In the genomic region with DNA sequence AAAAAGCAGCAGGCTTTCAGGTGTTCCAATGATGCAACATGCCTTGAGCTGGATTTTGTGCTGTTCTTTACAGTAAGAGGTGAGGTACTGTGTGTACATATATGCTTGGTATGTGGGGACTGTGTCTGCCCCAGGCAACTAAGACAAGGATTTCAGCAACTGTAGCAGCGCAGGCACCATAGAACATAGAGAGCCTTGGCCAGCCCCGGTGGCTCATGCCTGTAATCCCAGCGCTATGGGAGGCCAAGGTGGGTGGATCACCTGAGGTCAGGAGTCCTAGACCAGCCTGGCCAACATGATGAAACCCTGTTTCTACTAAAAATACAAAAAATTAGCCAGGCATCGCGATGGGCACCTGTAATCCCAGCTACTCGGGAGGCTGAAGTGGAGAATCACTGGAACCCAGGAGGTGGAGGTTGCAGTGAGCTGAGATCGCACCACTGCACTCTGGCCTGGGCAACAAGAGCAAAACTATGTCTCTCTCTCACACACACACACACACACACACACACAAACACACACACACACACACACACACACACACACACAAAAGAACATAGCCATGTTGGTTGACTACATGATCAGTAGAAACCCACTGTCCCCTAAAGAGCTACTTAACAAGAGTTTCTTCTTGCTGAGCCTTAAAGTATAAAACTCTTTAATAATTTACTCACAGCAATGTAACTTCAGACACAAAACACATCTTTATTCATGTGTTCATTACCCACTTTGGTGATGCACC, we compare ENCODE assay signal across 8 cellular contexts. TPM values are rescaled to one million over a fixed set of nuclear protein-coding genes. Genes with fewer than 3 reads are reported as not detected.
DNase-seq lines count a peak whose midpoint lies in the region; ATAC-seq, FAIRE-seq and TF ChIP-seq lines count a peak whose summit lies in the region.
"Not testable (repeated sequence)": the region's sequence is repeated elsewhere in the genome, so short reads cannot be mapped to it uniquely, and the experiment has no call there.

No MANE protein-coding gene starts in this region.

- not testable (repeated sequence) for H3K27me3 ChIP-seq in Caco-2 (replicated peaks; ENCODE audit: control insufficient read depth, insufficient read depth, low read length); HepG2 (ENCODE audit: control insufficient read depth in 1 of 2, insufficient read depth in 2 of 2, low read length in 2 of 2)

- H3K4me2 ChIP-seq in HepG2 (ENCODE audit: low read depth, low read length), result peak overlapping the region; percentile 61

- H3K9ac ChIP-seq in SK-N-MC (ENCODE audit: insufficient read length); HepG2 (ENCODE audit: insufficient read depth, low read depth, low read length): not testable (repeated sequence)

- H3K27ac Mint-ChIP-seq in Caco-2 (ENCODE audit: unreplicated experiment), result peak overlapping the region; percentile 82
- H3K27ac Mint-ChIP-seq in nephron, result peak overlapping the region; percentile 60 to 92 (median 63)

- H3K4me1 ChIP-seq in Caco-2 (peaks cover 36% of the 10 kb centered on the region), HepG2 (ENCODE audit: insufficient read depth, low read length) (peaks cover 54% of the 10 kb centered on the region)
- not testable (repeated sequence) for H3K4me1 ChIP-seq in HEK293 (ENCODE audit: control insufficient read depth, insufficient read depth, low read length)

- not testable (repeated sequence) for H3K27ac ChIP-seq in HEK293 (ENCODE audit: extremely low read depth, low read depth, low read length); HepG2 (ENCODE audit: extremely low read length, insufficient read depth, low read length)
- H3K27ac ChIP-seq in SK-N-MC, result peak overlapping the region; percentile 36; the same call in 1 of the 2 replicates
- H3K27ac ChIP-seq in epithelial cell of prostate, result peak overlapping the region; percentile 29

- H3K4me3 ChIP-seq in Caco-2 (ENCODE audit: low read depth, low read length); HEK293 (ENCODE audit: low read depth, low read length); SK-N-MC: not testable (repeated sequence)
- peak overlapping the region in 2 of 3 experiments; percentile 8 to 22; a peak in 3 of 6 replicates for H3K4me3 ChIP-seq in HepG2 (replicated peaks in 1 of 3; ENCODE audit: insufficient read depth in 1 of 3, low read depth in 2 of 3, low read length in 3 of 3)

- H2AFZ ChIP-seq in HepG2 (ENCODE audit: low read length), result peak overlapping the region; percentile 80

- 0% methylated on average over 1 of the region's 7 CpGs for WGBS in HepG2 (ENCODE audit: low lambda C conversion rate)

- TF ChIP-seq CTCF in Caco-2 (IDR thresholded peaks at IDR 0.05; ENCODE audit: insufficient read depth in 1 of 2, low read depth in 1 of 2, low read length in 1 of 2, severe bottlenecking in 1 of 2, unreplicated experiment in 1 of 2); HEK293 (tag by site-specific recombination; IDR thresholded peaks at IDR 0.05); HepG2 (CRISPR knock-in tag; IDR thresholded peaks at IDR 0.05); nephron (IDR thresholded peaks at IDR 0.05; ENCODE audit: unreplicated experiment in 3 of 3): not testable (repeated sequence)

- peak; percentile 80 for ATAC-seq in HepG2

- BruUV-seq in Caco-2 (replicated peaks; lab: Mats Ljungman, UMichigan), result TSS peak; percentile 92
- BruUV-seq in HepG2 (replicated peaks; lab: Mats Ljungman, UMichigan), result not testable (repeated sequence)

- TF ChIP-seq EP300 in HepG2 (IDR thresholded peaks at IDR 0.05; ENCODE audit: low read depth in 2 of 2, low read length in 2 of 2); HepG2 (CRISPR knock-in tag; IDR thresholded peaks at IDR 0.05; ENCODE audit: borderline replicate concordance): not testable (repeated sequence)

- peak; percentile 86 for DNase-seq in Caco-2
- DNase-seq in SK-N-MC (ENCODE audit: low read depth, low spot score); epithelial cell of prostate (ENCODE audit: low read depth, low spot score); urothelium cell line (ENCODE audit: low spot score): not testable (repeated sequence)
- DNase-seq in T47D (ENCODE audit: low read depth in 1 of 2, low spot score in 1 of 2), result peak; percentile 70 to 91
- peak; percentile 48 for DNase-seq in HepG2 (ENCODE audit: low spot score)

- not testable (repeated sequence) for H3K79me2 ChIP-seq in HepG2 (ENCODE audit: insufficient read depth, low read length)

- TF ChIP-seq RAD21 in HepG2 (CRISPR knock-in tag; IDR thresholded peaks at IDR 0.05), result not testable (repeated sequence)

- H3K9me3 Mint-ChIP-seq in Caco-2 (ENCODE audit: unreplicated experiment); nephron: not testable (repeated sequence)

- not testable (repeated sequence) for H3K27me3 Mint-ChIP-seq in Caco-2 (ENCODE audit: insufficient read depth, unreplicated experiment); nephron (ENCODE audit: low read depth)

- in situ Hi-C loops in T47D (cut with HindIII; ENCODE audit: low pct_unique_long_range_greater_than_20kb, low sequenced_read_pairs); HepG2 (cut with HindIII; ENCODE audit: extremely low pct_ligation_motif_present, low pct_unique_long_range_greater_than_20kb): not testable (repeated sequence)

- not testable (repeated sequence) for TF ChIP-seq POLR2A in HepG2 (IDR thresholded peaks at IDR 0.05; ENCODE audit: insufficient read depth in 1 of 2, low read depth in 2 of 2, low read length in 2 of 2)

- not testable (repeated sequence) for H4K20me1 ChIP-seq in HepG2 (ENCODE audit: insufficient read depth, low read length)

- H3K36me3 ChIP-seq in Caco-2 (ENCODE audit: control insufficient read depth, insufficient read depth, low read length); HEK293 (ENCODE audit: control insufficient read depth in 2 of 2, insufficient read depth in 1 of 2, low read length in 2 of 2); SK-N-MC (ENCODE audit: insufficient read depth, low read length); HepG2 (replicated peaks in 1 of 2; ENCODE audit: control insufficient read depth in 1 of 2, insufficient read depth in 2 of 2, low read length in 2 of 2): not testable (repeated sequence)

- intact Hi-C loops in Caco-2 (cut with micrococcal nuclease; ENCODE audit: unreplicated experiment), result loop anchor here (1.0 to 5.0 kb wide), 2 partner anchors 13 to 49 kb away; a partner anchor contains a TSS
- intact Hi-C loops in HepG2 (cut with micrococcal nuclease; ENCODE audit: unreplicated experiment), result loop anchor here (1.0 to 5.0 kb wide), 2 partner anchors 13 to 49 kb away; a partner anchor contains a TSS

- not testable (repeated sequence) for FAIRE-seq in HepG2 (lab: Jason Lieb, UNC)
- FAIRE-seq in urothelium cell line (lab: Jason Lieb, UNC), result peak; percentile 83

- H3K4me3 Mint-ChIP-seq in Caco-2 (ENCODE audit: unreplicated experiment), result peak overlapping the region; percentile 29
- H3K4me3 Mint-ChIP-seq in nephron, result not testable (repeated sequence)

- CTCF ChIA-PET in Caco-2 (lab: Charles Lee) (interaction anchor here (0.5 to 1.2 kb wide), 2 partner anchors 85 to 176 kb away, joined by 3 to 5 read pairs; no protein-coding TSS in a partner anchor), HEK293 (lab: Yijun Ruan, JAX) (interaction anchor here (1.2 kb wide), 1 partner anchor 80 kb away, joined by 3 read pairs; no protein-coding TSS in a partner anchor)
- CTCF ChIA-PET in HepG2 (lab: Yijun Ruan, JAX; ENCODE audit: low intra/inter-chr PET ratio, low total read pairs), result not testable (repeated sequence)

- POLR2A ChIA-PET in Caco-2 (lab: Charles Lee) (interaction anchor here (0.6 to 3.1 kb wide), 6 partner anchors 11 to 208 kb away, joined by 4 to 21 read pairs (median 6); a partner anchor contains a TSS), HepG2 (lab: Yijun Ruan, JAX) (interaction anchor here (0.8 to 10.7 kb wide), 9 partner anchors 9 to 376 kb away, joined by 3 to 105 read pairs (median 4); a partner anchor contains a TSS)
- POLR2A ChIA-PET in HEK293 (lab: Yijun Ruan, JAX), result not testable (repeated sequence)

- H3K4me1 Mint-ChIP-seq in Caco-2 (ENCODE audit: low read depth, unreplicated experiment) (peaks cover 18% of the 10 kb centered on the region), nephron (peaks cover 17% of the 10 kb centered on the region)

- H3K9me3 ChIP-seq in Caco-2; HEK293 (ENCODE audit: control insufficient read depth, insufficient read depth, low read depth, low read length); SK-N-MC (ENCODE audit: low read depth, low read length); HepG2 (ENCODE audit: low read length): not testable (repeated sequence)

- H3K36me3 Mint-ChIP-seq in Caco-2 (ENCODE audit: insufficient read depth, unreplicated experiment); nephron (ENCODE audit: low read depth): not testable (repeated sequence)

RNA-seq across cellular contexts. Expression of a gene that starts 13.2 kb away (rescaled TPM):
- total RNA-seq in Caco-2 (2022) (14.2 and 16.5 TPM in 2 replicates), HepG2 (2016; rRNA removed; fragmentation: Illumina TruSeq; extraction: Trizol) (4.3 and 5.1 TPM in 2 replicates)
- 1.6 and 1.9 TPM in 2 replicates for total RNA-seq in HepG2 (2016; cell fraction: cytosol; rRNA removed; fragmentation: Illumina TruSeq; extraction: Trizol; ENCODE audit: low read depth)
- total RNA-seq in HepG2 (2016; cell fraction: insoluble cytoplasmic fraction; rRNA removed; fragmentation: Illumina TruSeq; extraction: Trizol), result 3.7 and 4.6 TPM in 2 replicates
- total RNA-seq in HepG2 (2016; cell fraction: membrane; rRNA removed; fragmentation: Illumina TruSeq; extraction: Trizol), result 1.5 and 1.6 TPM in 2 replicates
- 3.5 and 3.8 TPM in 2 replicates for total RNA-seq in HepG2 (2016; cell fraction: nucleus; rRNA removed; fragmentation: Illumina TruSeq; extraction: Trizol)
- 3.0 and 3.3 TPM in 2 replicates for polyA plus RNA-seq in HepG2 (2011; rRNA removed)
- 0.86 and 1.8 TPM in 2 replicates for polyA plus RNA-seq in HepG2 (2011; cell fraction: cytosol; rRNA removed)
- 2.6 and 3.6 TPM in 2 replicates for polyA plus RNA-seq in HepG2 (2011; cell fraction: nucleus; rRNA removed)
- polyA plus RNA-seq in HepG2 (2012), result 3.2 and 7.0 TPM in 2 replicates
- 0.29 and 0.70 TPM in 2 replicates for polyA plus RNA-seq in HepG2 (2016; cell fraction: cytosol; fragmentation: Illumina TruSeq; extraction: Trizol; ENCODE audit: low read depth)
- polyA plus RNA-seq in HepG2 (2016; cell fraction: insoluble cytoplasmic fraction; fragmentation: Illumina TruSeq; extraction: Trizol; ENCODE audit: low read depth), result 4.4 and 6.1 TPM in 2 replicates
- 0.40 and 0.52 TPM in 2 replicates for polyA plus RNA-seq in HepG2 (2016; cell fraction: membrane; fragmentation: Illumina TruSeq; extraction: Trizol; ENCODE audit: low read depth)
- 5.0 and 6.0 TPM in 2 replicates for polyA plus RNA-seq in HepG2 (2016; cell fraction: nucleus; fragmentation: Illumina TruSeq; extraction: Trizol; ENCODE audit: insufficient read depth, low read depth)
- 0.90 and 1.1 TPM in 2 replicates for polyA minus RNA-seq in HepG2 (2011; rRNA and poly(A)+ RNA removed; ENCODE audit: low replicate concordance)
- polyA minus RNA-seq in HepG2 (2011; cell fraction: cytosol; rRNA and poly(A)+ RNA removed), result 1.1 and 2.1 TPM in 2 replicates
- 7.0 and 9.7 TPM in 2 replicates for polyA minus RNA-seq in HepG2 (2011; cell fraction: nucleus; rRNA and poly(A)+ RNA removed)

RNA-seq across cellular contexts. Expression of a gene that starts 48.2 kb away (rescaled TPM):
- total RNA-seq in Caco-2 (2022), result 35.9 and 36.8 TPM in 2 replicates
- 44.3 and 55.2 TPM in 2 replicates for total RNA-seq in HepG2 (2016; rRNA removed; fragmentation: Illumina TruSeq; extraction: Trizol)
- 21.4 and 23.4 TPM in 2 replicates for total RNA-seq in HepG2 (2016; cell fraction: cytosol; rRNA removed; fragmentation: Illumina TruSeq; extraction: Trizol; ENCODE audit: low read depth)
- 42.4 and 52.0 TPM in 2 replicates for total RNA-seq in HepG2 (2016; cell fraction: insoluble cytoplasmic fraction; rRNA removed; fragmentation: Illumina TruSeq; extraction: Trizol)
- 35.8 and 38.6 TPM in 2 replicates for total RNA-seq in HepG2 (2016; cell fraction: membrane; rRNA removed; fragmentation: Illumina TruSeq; extraction: Trizol)
- 29.8 and 35.0 TPM in 2 replicates for total RNA-seq in HepG2 (2016; cell fraction: nucleus; rRNA removed; fragmentation: Illumina TruSeq; extraction: Trizol)
- polyA plus RNA-seq in HepG2 (2011; rRNA removed), result 16.7 and 19.2 TPM in 2 replicates
- polyA plus RNA-seq in HepG2 (2011; cell fraction: cytosol; rRNA removed), result 11.8 and 16.6 TPM in 2 replicates
- polyA plus RNA-seq in HepG2 (2011; cell fraction: nucleus; rRNA removed), result 13.9 and 14.4 TPM in 2 replicates
- polyA plus RNA-seq in HepG2 (2012), result 15.0 and 16.3 TPM in 2 replicates
- 6.5 and 8.8 TPM in 2 replicates for polyA plus RNA-seq in HepG2 (2016; cell fraction: cytosol; fragmentation: Illumina TruSeq; extraction: Trizol; ENCODE audit: low read depth)
- 39.1 and 41.1 TPM in 2 replicates for polyA plus RNA-seq in HepG2 (2016; cell fraction: insoluble cytoplasmic fraction; fragmentation: Illumina TruSeq; extraction: Trizol; ENCODE audit: low read depth)
- polyA plus RNA-seq in HepG2 (2016; cell fraction: membrane; fragmentation: Illumina TruSeq; extraction: Trizol; ENCODE audit: low read depth), result 14.5 and 15.3 TPM in 2 replicates
- 25.2 and 27.6 TPM in 2 replicates for polyA plus RNA-seq in HepG2 (2016; cell fraction: nucleus; fragmentation: Illumina TruSeq; extraction: Trizol; ENCODE audit: insufficient read depth, low read depth)
- 19.2 and 45.6 TPM in 2 replicates for polyA minus RNA-seq in HepG2 (2011; rRNA and poly(A)+ RNA removed; ENCODE audit: low replicate concordance)
- polyA minus RNA-seq in HepG2 (2011; cell fraction: cytosol; rRNA and poly(A)+ RNA removed), result 12.9 TPM in 2 replicates
- polyA minus RNA-seq in HepG2 (2011; cell fraction: nucleus; rRNA and poly(A)+ RNA removed), result 42.2 and 57.8 TPM in 2 replicates
